8 cellular contexts compared by ENCODE assay signal in the genomic region with DNA sequence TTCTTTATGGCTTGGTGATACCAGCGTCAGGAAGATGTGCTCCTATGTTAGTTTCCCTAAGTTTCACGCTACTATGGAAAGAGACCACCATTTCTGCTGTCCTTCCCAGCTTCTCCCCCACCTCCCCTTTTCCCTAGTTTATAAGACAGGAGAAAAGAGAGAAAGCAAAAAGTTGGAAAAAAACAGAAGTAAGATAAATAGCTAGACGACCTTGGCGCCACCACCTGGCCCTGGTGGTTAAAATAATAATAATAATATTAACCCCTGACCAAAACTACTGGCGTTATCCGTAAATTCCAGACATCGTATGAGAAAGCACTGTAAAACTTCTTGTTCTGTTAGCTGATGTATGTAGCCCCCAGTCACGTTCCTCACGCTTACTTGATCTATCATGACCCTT. TPM values are rescaled to one million over a fixed set of nuclear protein-coding genes. Genes with fewer than 3 reads are reported as not detected.
A peak's percentile ranks its signal among the peaks of the same experiment; 100 is the strongest.
DNase-seq lines count a peak whose midpoint lies in the region; ATAC-seq and TF ChIP-seq lines count a peak whose summit lies in the region.
"Not testable (repeated sequence)": the region's sequence is repeated elsewhere in the genome, so short reads cannot be mapped to it uniquely, and the experiment has no call there.

No MANE protein-coding gene starts in this region.

- not testable (repeated sequence) for TF ChIP-seq POLR2A in stomach (IDR thresholded peaks at IDR 0.05)

- H3K4me3 ChIP-seq in BE2C (ENCODE audit: low read depth, low read length) (peak overlapping the region; percentile 90), HL-60 (replicated peaks; ENCODE audit: insufficient read depth, low read length) (peak overlapping the region; percentile 98), neural cell (ENCODE audit: low read length) (peak overlapping the region; percentile 99), stomach (peak overlapping the region; percentile 74 to 95 (median 88))

- not testable (repeated sequence) for H3K36me3 ChIP-seq in BE2C; neural cell (ENCODE audit: insufficient read depth, low read length); stomach

- intact Hi-C loops in stomach (cut with DNase I; ENCODE audit: low total_unique reads), result loop anchor here (5.0 to 10.0 kb wide), 2 partner anchors 59 to 152 kb away; no protein-coding TSS in a partner anchor

- not testable (repeated sequence) for H3K27me3 ChIP-seq in BE2C; HL-60 (ENCODE audit: insufficient read depth, poor library complexity, severe bottlenecking); neural cell (ENCODE audit: insufficient read depth, low read depth, low read length); stomach

- not testable (repeated sequence) for H3K79me2 ChIP-seq in neural cell (replicated peaks; ENCODE audit: insufficient read depth, low read length)

- TF ChIP-seq RAD21 in neural cell (conservative IDR thresholded peaks at IDR 0.05), result not testable (repeated sequence)

- H3K27ac ChIP-seq in HL-60 (replicated peaks) (peak overlapping the region; percentile 91), stomach (peak overlapping the region; percentile 83 to 90 (median 88))
- H3K27ac ChIP-seq in neural cell (ENCODE audit: low read length), result not testable (repeated sequence)

- 6 to 11% (median 9%) methylated on average over 9 of the region's 9 CpGs for WGBS in stomach, 5 donors

- not testable (repeated sequence) for H3K9me3 ChIP-seq in BE2C; neural cell (ENCODE audit: low read length); stomach

- ATAC-seq in SK-N-SH treated with all-trans-retinoic acid at 6 μM for 48 hours, result peak; percentile 4; the same call in 2 of the 3 replicates
- ATAC-seq in activated naive CD8-positive, alpha-beta T cell treated with anti-CD3 and anti-CD28 coated beads, Interleukin-2, amount 50 U/mL, for 24 hours, result not testable (repeated sequence)

- H3K9ac ChIP-seq in neural cell (ENCODE audit: low read length), result not testable (repeated sequence)

- peak overlapping the region; percentile 93 for H3K4me3 Mint-ChIP-seq in activated naive CD8-positive, alpha-beta T cell treated with anti-CD3 and anti-CD28 coated beads, Interleukin-2, amount 50 U/mL, for 24 hours
- peak overlapping the region; percentile 95 for H3K4me3 Mint-ChIP-seq in endothelial cell (ENCODE audit: unreplicated experiment)
- peak overlapping the region; percentile 92 to 99 (median 93) for H3K4me3 Mint-ChIP-seq in immature natural killer cell

- H3K27me3 Mint-ChIP-seq in activated naive CD8-positive, alpha-beta T cell treated with anti-CD3 and anti-CD28 coated beads, Interleukin-2, amount 50 U/mL, for 24 hours; endothelial cell (ENCODE audit: unreplicated experiment); immature natural killer cell (ENCODE audit: low read depth in 3 of 3): not testable (repeated sequence)

- H3K9me2 ChIP-seq in neural cell (ENCODE audit: insufficient read depth, low read length), result not testable (repeated sequence)

- not testable (repeated sequence) for DNase-seq in BE2C; HL-60 (ENCODE audit: low read depth in 1 of 2, low spot score in 1 of 2); activated naive CD8-positive, alpha-beta T cell treated with anti-CD3 and anti-CD28 coated beads, Interleukin-2, amount 50 U/mL, for 24 hours; endothelial cell (ENCODE audit: low spot score); immature natural killer cell; stomach

- TF ChIP-seq EP300 in neural cell (conservative IDR thresholded peaks at IDR 0.05; ENCODE audit: poor library complexity, severe bottlenecking); stomach (IDR thresholded peaks at IDR 0.05): not testable (repeated sequence)

- H3K36me3 Mint-ChIP-seq in activated naive CD8-positive, alpha-beta T cell treated with anti-CD3 and anti-CD28 coated beads, Interleukin-2, amount 50 U/mL, for 24 hours (ENCODE audit: low read depth), result peaks cover 15% of the 10 kb centered on the region
- peaks cover 13% of the 10 kb centered on the region for H3K36me3 Mint-ChIP-seq in endothelial cell (ENCODE audit: low read depth, unreplicated experiment)
- H3K36me3 Mint-ChIP-seq in immature natural killer cell, result peaks cover 4 to 11% (median 9%) of the 10 kb centered on the region in 3 donors

- not testable (repeated sequence) for H3K9me3 Mint-ChIP-seq in activated naive CD8-positive, alpha-beta T cell treated with anti-CD3 and anti-CD28 coated beads, Interleukin-2, amount 50 U/mL, for 24 hours; endothelial cell (ENCODE audit: unreplicated experiment); immature natural killer cell

- not testable (repeated sequence) for H3K4me1 ChIP-seq in BE2C
- peaks cover 8 to 36% (median 23%) of the 10 kb centered on the region in 4 donors for H3K4me1 ChIP-seq in stomach

- peak overlapping the region; percentile 56 for H3K4me2 ChIP-seq in neural cell (ENCODE audit: low read length)

- not testable (repeated sequence) for TF ChIP-seq CTCF in BE2C (IDR thresholded peaks at IDR 0.05; ENCODE audit: low read depth, low read length); HL-60 (IDR thresholded peaks at IDR 0.05; ENCODE audit: insufficient read depth, low read length); endothelial cell (IDR thresholded peaks at IDR 0.05; ENCODE audit: unreplicated experiment); stomach (IDR thresholded peaks at IDR 0.05)
- peak; percentile 33 for TF ChIP-seq CTCF in neural cell (IDR thresholded peaks at IDR 0.05; ENCODE audit: poor library complexity, severe bottlenecking)

- H2AFZ ChIP-seq in neural cell (ENCODE audit: low read depth, low read length), result not testable (repeated sequence)

- H4K20me1 ChIP-seq in neural cell (ENCODE audit: insufficient read depth), result not testable (repeated sequence)

- peaks cover 30% of the 10 kb centered on the region for H3K4me1 Mint-ChIP-seq in activated naive CD8-positive, alpha-beta T cell treated with anti-CD3 and anti-CD28 coated beads, Interleukin-2, amount 50 U/mL, for 24 hours
- H3K4me1 Mint-ChIP-seq in endothelial cell (ENCODE audit: unreplicated experiment) (peaks cover 26% of the 10 kb centered on the region), immature natural killer cell (peaks cover 46 to 57% of the 10 kb centered on the region in 2 donors)

- peak overlapping the region; percentile 92 for H3K27ac Mint-ChIP-seq in activated naive CD8-positive, alpha-beta T cell treated with anti-CD3 and anti-CD28 coated beads, Interleukin-2, amount 50 U/mL, for 24 hours
- H3K27ac Mint-ChIP-seq in endothelial cell (ENCODE audit: unreplicated experiment) (peak overlapping the region; percentile 64), immature natural killer cell (peak overlapping the region; percentile 79 to 97 (median 92))

- not testable (repeated sequence) for H3F3A ChIP-seq in neural cell (ENCODE audit: insufficient read depth, low read length, poor library complexity, severe bottlenecking)

RNA-seq across cellular contexts. Expression of a gene that starts 1.0 kb away (rescaled TPM):
- 5.0 TPM for polyA plus RNA-seq in BE2C (2012; ENCODE audit: insufficient read depth, insufficient read length, low read depth)
- total RNA-seq in endothelial cell (ENCODE audit: unreplicated experiment) (16.6 TPM), stomach (10 to 100 TPM in 4 of 5 donors, 1 to 10 TPM in 1; 8.7 to 53.1 (median 14.0) TPM)
- polyA plus RNA-seq in immature natural killer cell (10 to 100 TPM; 26.6 to 31.0 (median 30.1) TPM), neural cell (8.5 and 9.3 TPM in 2 replicates), stomach (10 to 100 TPM in 1 of 3 donors, 1 to 10 TPM in 2; 7.4 to 16.8 (median 8.7) TPM)
- polyA minus RNA-seq in neural cell, result 11.1 and 11.7 TPM in 2 replicates
